In genomic region chr2:105369777-105370690, GRCh38 we compare ENCODE assay signal across 8 cellular contexts. TPM values are rescaled to one million over a fixed set of nuclear protein-coding genes. Genes with fewer than 3 reads are reported as not detected.
DNase-seq lines count a peak whose midpoint lies in the region; ATAC-seq, FAIRE-seq and TF ChIP-seq lines count a peak whose summit lies in the region.

No MANE protein-coding gene starts in this region.

- H3K27me3 ChIP-seq in HepG2 (ENCODE audit: control insufficient read depth in 1 of 2, insufficient read depth in 2 of 2, low read length in 2 of 2) = no peaks in the 10 kb centered on the region

- TF ChIP-seq RAD21 in HepG2 (CRISPR knock-in tag; IDR thresholded peaks at IDR 0.05) = peak; percentile 96

- WGBS in HepG2 (ENCODE audit: low lambda C conversion rate) = 69% methylated on average over 30 of the region's 30 CpGs

- H4K20me1 ChIP-seq in HepG2 (ENCODE audit: insufficient read depth, low read length) = no peaks in the 10 kb centered on the region; the same call in 1 of the 2 replicates

- FAIRE-seq in HepG2 (lab: Jason Lieb, UNC) = peak; percentile 72

- peaks cover 17% of the 10 kb centered on the region for H3K4me1 Mint-ChIP-seq in activated CD4-positive, alpha-beta T cell treated with anti-CD3 and anti-CD28 coated beads, Interleukin-2, amount 10 ng/mL, durations not matched to agents 24 days and 14 days
- peaks cover 49% of the 10 kb centered on the region for H3K4me1 Mint-ChIP-seq in chondrocyte (ENCODE audit: low read depth)

- DNase-seq in AG09309 (ENCODE audit: low read depth) (peak; percentile 57), NCI-H446 treated with DMSO at 0.1 percent for 48 hours (lab: John Stamatoyannopoulos, UW) (peak; percentile 2), chondrocyte (ENCODE audit: low spot score) (peak; percentile 84), HepG2 (ENCODE audit: low spot score) (peak; percentile 68)
- peak; percentile 96 for DNase-seq in activated CD4-positive, alpha-beta T cell treated with anti-CD3 and anti-CD28 coated beads, Interleukin-2, amount 10 ng/mL, durations not matched to agents 24 days and 14 days
- peak; percentile 60 to 77 (median 71) for DNase-seq in stimulated activated CD4-positive, alpha-beta T cell treated with anti-CD3 and anti-CD28 coated beads, TNF-alpha, amount 100 ng/mL, for 1 hour (ENCODE audit: low read depth in 3 of 3, low spot score in 1 of 3)

- no peak for TF ChIP-seq POLR2A in HepG2 (IDR thresholded peaks at IDR 0.05; ENCODE audit: insufficient read depth in 1 of 2, low read depth in 2 of 2, low read length in 2 of 2)

- no peaks in the 10 kb centered on the region for H3K36me3 Mint-ChIP-seq in activated CD4-positive, alpha-beta T cell treated with anti-CD3 and anti-CD28 coated beads, Interleukin-2, amount 10 ng/mL, durations not matched to agents 24 days and 14 days (ENCODE audit: low read depth)
- H3K36me3 Mint-ChIP-seq in chondrocyte (ENCODE audit: low read depth) = peaks cover 52% of the 10 kb centered on the region

- POLR2A ChIA-PET in HepG2 (lab: Yijun Ruan, JAX) = no interaction called here

- TF ChIP-seq EP300 in HepG2 (IDR thresholded peaks at IDR 0.05; ENCODE audit: low read depth in 2 of 2, low read length in 2 of 2) = no peak
- TF ChIP-seq EP300 in HepG2 (CRISPR knock-in tag; IDR thresholded peaks at IDR 0.05; ENCODE audit: borderline replicate concordance) = no peak

- H3K9me3 ChIP-seq in HepG2 (ENCODE audit: low read length) = no peaks in the 10 kb centered on the region

- peak; percentile 82 for TF ChIP-seq CTCF in AG09309 (IDR thresholded peaks at IDR 0.05; ENCODE audit: control insufficient read depth, insufficient read depth, low read depth, low read length, missing control alignments)
- peak; percentile 91 for TF ChIP-seq CTCF in chondrocyte (IDR thresholded peaks at IDR 0.05)
- TF ChIP-seq CTCF in HepG2 (CRISPR knock-in tag; IDR thresholded peaks at IDR 0.05) = peak; percentile 99

- CTCF ChIA-PET in HepG2 (lab: Yijun Ruan, JAX; ENCODE audit: low intra/inter-chr PET ratio, low total read pairs) = interaction anchor here (1.0 to 3.4 kb wide), 4 partner anchors 29 to 176 kb away, joined by 3 to 78 read pairs (median 8); partner anchors contain the start of gene FHL2

- H3K4me3 Mint-ChIP-seq in activated CD4-positive, alpha-beta T cell treated with anti-CD3 and anti-CD28 coated beads, Interleukin-2, amount 10 ng/mL, durations not matched to agents 24 days and 14 days = no peak overlapping the region
- H3K4me3 Mint-ChIP-seq in chondrocyte (ENCODE audit: unreplicated experiment) = no peak overlapping the region

- peaks cover 2 to 30% of the 10 kb centered on the region in 2 experiments for H3K36me3 ChIP-seq in HepG2 (replicated peaks in 1 of 2; ENCODE audit: control insufficient read depth in 1 of 2, insufficient read depth in 2 of 2, low read length in 2 of 2)

- no peaks in the 10 kb centered on the region for H3K79me2 ChIP-seq in HepG2 (ENCODE audit: insufficient read depth, low read length)

- BruUV-seq in HepG2 (replicated peaks; lab: Mats Ljungman, UMichigan) = no TSS peak

- H3K27ac ChIP-seq in HepG2 (ENCODE audit: extremely low read length, insufficient read depth, low read length) = no peak overlapping the region

- peak overlapping the region; percentile 8 for H3K27ac Mint-ChIP-seq in activated CD4-positive, alpha-beta T cell treated with anti-CD3 and anti-CD28 coated beads, Interleukin-2, amount 10 ng/mL, durations not matched to agents 24 days and 14 days
- peak overlapping the region; percentile 67 for H3K27ac Mint-ChIP-seq in chondrocyte (ENCODE audit: unreplicated experiment)

- H3K27me3 Mint-ChIP-seq in activated CD4-positive, alpha-beta T cell treated with anti-CD3 and anti-CD28 coated beads, Interleukin-2, amount 10 ng/mL, durations not matched to agents 24 days and 14 days = no peaks in the 10 kb centered on the region
- no peaks in the 10 kb centered on the region for H3K27me3 Mint-ChIP-seq in chondrocyte (ENCODE audit: low read depth)

- H3K4me2 ChIP-seq in HepG2 (ENCODE audit: low read depth, low read length) = no peak overlapping the region

- H2AFZ ChIP-seq in HepG2 (ENCODE audit: low read length) = no peak overlapping the region

- H3K9me3 Mint-ChIP-seq in activated CD4-positive, alpha-beta T cell treated with anti-CD3 and anti-CD28 coated beads, Interleukin-2, amount 10 ng/mL, durations not matched to agents 24 days and 14 days = no peaks in the 10 kb centered on the region
- no peaks in the 10 kb centered on the region for H3K9me3 Mint-ChIP-seq in chondrocyte (ENCODE audit: low read depth)

- H3K4me3 ChIP-seq in AG09309 (ENCODE audit: control insufficient read depth, low read depth, low read length) = no peak overlapping the region
- no peak overlapping the region for H3K4me3 ChIP-seq in HepG2 (replicated peaks in 1 of 3; ENCODE audit: insufficient read depth in 1 of 3, low read depth in 2 of 3, low read length in 3 of 3)

- peaks cover 16% of the 10 kb centered on the region for H3K4me1 ChIP-seq in HepG2 (ENCODE audit: insufficient read depth, low read length)

- no peak overlapping the region for H3K9ac ChIP-seq in HepG2 (ENCODE audit: insufficient read depth, low read depth, low read length)

- peak; percentile 83 for ATAC-seq in GM18867 (IDR thresholded peaks at IDR 0.05; ENCODE audit: unreplicated experiment)
- ATAC-seq in HG03064 (IDR thresholded peaks at IDR 0.05; ENCODE audit: low read depth, unreplicated experiment) = peak; percentile 89
- peak; percentile 96 for ATAC-seq in HepG2

- intact Hi-C loops in activated CD4-positive, alpha-beta T cell treated with anti-CD3 and anti-CD28 coated beads, Interleukin-2, amount 10 ng/mL, durations not matched to agents 24 days and 14 days (cut with micrococcal nuclease) = loop anchor here (1.0 to 2.0 kb wide), 2 partner anchors 151 to 177 kb away; no protein-coding TSS in a partner anchor
- intact Hi-C loops in HepG2 (cut with micrococcal nuclease; ENCODE audit: unreplicated experiment) = loop anchor here (1.0 to 2.0 kb wide), 3 partner anchors 35 to 175 kb away; no protein-coding TSS in a partner anchor

- in situ Hi-C loops in HepG2 (cut with HindIII; ENCODE audit: extremely low pct_ligation_motif_present, low pct_unique_long_range_greater_than_20kb) = loop anchor here (5.0 kb wide), 2 partner anchors 42 to 147 kb away; no protein-coding TSS in a partner anchor

RNA-seq across cellular contexts. Expression of gene FHL2, which starts 28.8 kb away (rescaled TPM):
- total RNA-seq in activated CD4-positive, alpha-beta T cell treated with anti-CD3 and anti-CD28 coated beads, Interleukin-2, amount 10 ng/mL, durations not matched to agents 24 days and 14 days = 2.4 and 3.8 TPM in 2 replicates
- total RNA-seq in chondrocyte (63.6 to 104 TPM (median 97.3 TPM) in 3 replicates), HepG2 (2016; rRNA removed; fragmentation: Illumina TruSeq; extraction: Trizol) (1.9 and 2.3 TPM in 2 replicates)
- 1.4 and 1.6 TPM in 2 replicates for total RNA-seq in HepG2 (2016; cell fraction: cytosol; rRNA removed; fragmentation: Illumina TruSeq; extraction: Trizol; ENCODE audit: low read depth)
- total RNA-seq in HepG2 (2016; cell fraction: insoluble cytoplasmic fraction; rRNA removed; fragmentation: Illumina TruSeq; extraction: Trizol) = 1.9 and 2.3 TPM in 2 replicates
- total RNA-seq in HepG2 (2016; cell fraction: membrane; rRNA removed; fragmentation: Illumina TruSeq; extraction: Trizol) = 1.4 and 1.7 TPM in 2 replicates
- 0.53 and 0.87 TPM in 2 replicates for total RNA-seq in HepG2 (2016; cell fraction: nucleus; rRNA removed; fragmentation: Illumina TruSeq; extraction: Trizol)
- 44.2 and 74.8 TPM in 2 replicates for polyA plus RNA-seq in HepG2 (2011; rRNA removed)
- 51.8 and 84.3 TPM in 2 replicates for polyA plus RNA-seq in HepG2 (2011; cell fraction: cytosol; rRNA removed)
- polyA plus RNA-seq in HepG2 (2011; cell fraction: nucleus; rRNA removed) = 19.1 and 28.9 TPM in 2 replicates
- polyA plus RNA-seq in HepG2 (2012) = 51.1 and 56.1 TPM in 2 replicates
- 1.8 and 2.5 TPM in 2 replicates for polyA plus RNA-seq in HepG2 (2016; cell fraction: cytosol; fragmentation: Illumina TruSeq; extraction: Trizol; ENCODE audit: low read depth)
- 3.4 and 3.5 TPM in 2 replicates for polyA plus RNA-seq in HepG2 (2016; cell fraction: insoluble cytoplasmic fraction; fragmentation: Illumina TruSeq; extraction: Trizol; ENCODE audit: low read depth)
- 1.9 and 2.2 TPM in 2 replicates for polyA plus RNA-seq in HepG2 (2016; cell fraction: membrane; fragmentation: Illumina TruSeq; extraction: Trizol; ENCODE audit: low read depth)
- 1.0 and 1.6 TPM in 2 replicates for polyA plus RNA-seq in HepG2 (2016; cell fraction: nucleus; fragmentation: Illumina TruSeq; extraction: Trizol; ENCODE audit: insufficient read depth, low read depth)
- 56.1 and 100.0 TPM in 2 replicates for polyA minus RNA-seq in HepG2 (2011; rRNA and poly(A)+ RNA removed; ENCODE audit: low replicate concordance)
- polyA minus RNA-seq in HepG2 (2011; cell fraction: cytosol; rRNA and poly(A)+ RNA removed) = 18.5 and 23.7 TPM in 2 replicates
- polyA minus RNA-seq in HepG2 (2011; cell fraction: nucleus; rRNA and poly(A)+ RNA removed) = 28.0 and 37.5 TPM in 2 replicates

RNA-seq across cellular contexts. Expression of gene C2orf49, which starts 32.7 kb away (rescaled TPM):
- total RNA-seq in activated CD4-positive, alpha-beta T cell treated with anti-CD3 and anti-CD28 coated beads, Interleukin-2, amount 10 ng/mL, durations not matched to agents 24 days and 14 days = 20.8 and 25.5 TPM in 2 replicates
- 14.9 to 15.3 TPM (median 14.9 TPM) in 3 replicates for total RNA-seq in chondrocyte
- 28.8 and 35.6 TPM in 2 replicates for total RNA-seq in HepG2 (2016; rRNA removed; fragmentation: Illumina TruSeq; extraction: Trizol)
- 13.5 and 14.5 TPM in 2 replicates for total RNA-seq in HepG2 (2016; cell fraction: cytosol; rRNA removed; fragmentation: Illumina TruSeq; extraction: Trizol; ENCODE audit: low read depth)
- total RNA-seq in HepG2 (2016; cell fraction: insoluble cytoplasmic fraction; rRNA removed; fragmentation: Illumina TruSeq; extraction: Trizol) = 30.8 and 40.4 TPM in 2 replicates
- 17.9 and 19.2 TPM in 2 replicates for total RNA-seq in HepG2 (2016; cell fraction: membrane; rRNA removed; fragmentation: Illumina TruSeq; extraction: Trizol)
- total RNA-seq in HepG2 (2016; cell fraction: nucleus; rRNA removed; fragmentation: Illumina TruSeq; extraction: Trizol) = 16.1 and 20.5 TPM in 2 replicates
- 21.6 and 24.7 TPM in 2 replicates for polyA plus RNA-seq in HepG2 (2011; rRNA removed)
- polyA plus RNA-seq in HepG2 (2011; cell fraction: cytosol; rRNA removed) = 10.0 and 13.2 TPM in 2 replicates
- 9.5 and 13.6 TPM in 2 replicates for polyA plus RNA-seq in HepG2 (2011; cell fraction: nucleus; rRNA removed)
- 28.0 and 30.9 TPM in 2 replicates for polyA plus RNA-seq in HepG2 (2012)
- 4.6 and 4.9 TPM in 2 replicates for polyA plus RNA-seq in HepG2 (2016; cell fraction: cytosol; fragmentation: Illumina TruSeq; extraction: Trizol; ENCODE audit: low read depth)
- 31.3 and 31.7 TPM in 2 replicates for polyA plus RNA-seq in HepG2 (2016; cell fraction: insoluble cytoplasmic fraction; fragmentation: Illumina TruSeq; extraction: Trizol; ENCODE audit: low read depth)
- 5.2 and 7.1 TPM in 2 replicates for polyA plus RNA-seq in HepG2 (2016; cell fraction: membrane; fragmentation: Illumina TruSeq; extraction: Trizol; ENCODE audit: low read depth)
- 19.7 and 25.5 TPM in 2 replicates for polyA plus RNA-seq in HepG2 (2016; cell fraction: nucleus; fragmentation: Illumina TruSeq; extraction: Trizol; ENCODE audit: insufficient read depth, low read depth)
- 6.4 and 9.7 TPM in 2 replicates for polyA minus RNA-seq in HepG2 (2011; rRNA and poly(A)+ RNA removed; ENCODE audit: low replicate concordance)
- 14.1 and 14.5 TPM in 2 replicates for polyA minus RNA-seq in HepG2 (2011; cell fraction: cytosol; rRNA and poly(A)+ RNA removed)
- polyA minus RNA-seq in HepG2 (2011; cell fraction: nucleus; rRNA and poly(A)+ RNA removed) = 27.2 and 30.3 TPM in 2 replicates

RNA-seq across cellular contexts. Expression of gene TGFBRAP1, which starts 40.5 kb away (rescaled TPM):
- total RNA-seq in activated CD4-positive, alpha-beta T cell treated with anti-CD3 and anti-CD28 coated beads, Interleukin-2, amount 10 ng/mL, durations not matched to agents 24 days and 14 days = 26.2 and 26.5 TPM in 2 replicates
- total RNA-seq in chondrocyte (18.3 to 21.4 TPM (median 18.5 TPM) in 3 replicates), HepG2 (2016; rRNA removed; fragmentation: Illumina TruSeq; extraction: Trizol) (22.9 and 27.0 TPM in 2 replicates)
- 4.1 and 4.4 TPM in 2 replicates for total RNA-seq in HepG2 (2016; cell fraction: cytosol; rRNA removed; fragmentation: Illumina TruSeq; extraction: Trizol; ENCODE audit: low read depth)
- 22.6 and 23.2 TPM in 2 replicates for total RNA-seq in HepG2 (2016; cell fraction: insoluble cytoplasmic fraction; rRNA removed; fragmentation: Illumina TruSeq; extraction: Trizol)
- 14.4 and 14.7 TPM in 2 replicates for total RNA-seq in HepG2 (2016; cell fraction: membrane; rRNA removed; fragmentation: Illumina TruSeq; extraction: Trizol)
- total RNA-seq in HepG2 (2016; cell fraction: nucleus; rRNA removed; fragmentation: Illumina TruSeq; extraction: Trizol) = 18.8 and 20.1 TPM in 2 replicates
- 12.7 and 13.4 TPM in 2 replicates for polyA plus RNA-seq in HepG2 (2011; rRNA removed)
- 10.5 and 11.2 TPM in 2 replicates for polyA plus RNA-seq in HepG2 (2011; cell fraction: cytosol; rRNA removed)
- polyA plus RNA-seq in HepG2 (2011; cell fraction: nucleus; rRNA removed) = 11.8 and 12.4 TPM in 2 replicates
- 13.4 and 13.9 TPM in 2 replicates for polyA plus RNA-seq in HepG2 (2012)
- 1.4 TPM in 2 replicates for polyA plus RNA-seq in HepG2 (2016; cell fraction: cytosol; fragmentation: Illumina TruSeq; extraction: Trizol; ENCODE audit: low read depth)
- 20.3 and 22.7 TPM in 2 replicates for polyA plus RNA-seq in HepG2 (2016; cell fraction: insoluble cytoplasmic fraction; fragmentation: Illumina TruSeq; extraction: Trizol; ENCODE audit: low read depth)
- 6.8 and 6.9 TPM in 2 replicates for polyA plus RNA-seq in HepG2 (2016; cell fraction: membrane; fragmentation: Illumina TruSeq; extraction: Trizol; ENCODE audit: low read depth)
- polyA plus RNA-seq in HepG2 (2016; cell fraction: nucleus; fragmentation: Illumina TruSeq; extraction: Trizol; ENCODE audit: insufficient read depth, low read depth) = 27.0 and 31.2 TPM in 2 replicates
- 27.6 and 32.1 TPM in 2 replicates for polyA minus RNA-seq in HepG2 (2011; rRNA and poly(A)+ RNA removed; ENCODE audit: low replicate concordance)
- 12.0 and 15.4 TPM in 2 replicates for polyA minus RNA-seq in HepG2 (2011; cell fraction: cytosol; rRNA and poly(A)+ RNA removed)
- polyA minus RNA-seq in HepG2 (2011; cell fraction: nucleus; rRNA and poly(A)+ RNA removed) = 14.9 and 16.4 TPM in 2 replicates

Comparison
In these comparisons a context has a peak if more than half of its experiments do, and no peak if none do; other contexts are left out.
1. DNase-seq: peak in every context shown above with its lines; median percentile 96 in activated CD4-positive, alpha-beta T cell treated with anti-CD3 and anti-CD28 coated beads, Interleukin-2, amount 10 ng/mL, durations not matched to agents 24 days and 14 days; 84 in chondrocyte; 71 in stimulated activated CD4-positive, alpha-beta T cell treated with anti-CD3 and anti-CD28 coated beads, TNF-alpha, amount 100 ng/mL, for 1 hour; 68 in HepG2; 57 in AG09309; 2 in NCI-H446 treated with DMSO at 0.1 percent for 48 hours.
2. RNA of gene FHL2, which starts 28.8 kb away (total RNA-seq): 63.6 to 104 TPM in chondrocyte; 2.4 to 3.8 TPM in activated CD4-positive, alpha-beta T cell treated with anti-CD3 and anti-CD28 coated beads, Interleukin-2, amount 10 ng/mL, durations not matched to agents 24 days and 14 days and 0.53 to 2.3 TPM in HepG2; every median in the first group is over 10 times any median in the second.
3. Peak in every context shown above with its lines, with median percentiles within 50 percentile points of each other: CTCF ChIP-seq and ATAC-seq.